Comparison of ENCODE assay signal across 12 cellular contexts in the genomic region with DNA sequence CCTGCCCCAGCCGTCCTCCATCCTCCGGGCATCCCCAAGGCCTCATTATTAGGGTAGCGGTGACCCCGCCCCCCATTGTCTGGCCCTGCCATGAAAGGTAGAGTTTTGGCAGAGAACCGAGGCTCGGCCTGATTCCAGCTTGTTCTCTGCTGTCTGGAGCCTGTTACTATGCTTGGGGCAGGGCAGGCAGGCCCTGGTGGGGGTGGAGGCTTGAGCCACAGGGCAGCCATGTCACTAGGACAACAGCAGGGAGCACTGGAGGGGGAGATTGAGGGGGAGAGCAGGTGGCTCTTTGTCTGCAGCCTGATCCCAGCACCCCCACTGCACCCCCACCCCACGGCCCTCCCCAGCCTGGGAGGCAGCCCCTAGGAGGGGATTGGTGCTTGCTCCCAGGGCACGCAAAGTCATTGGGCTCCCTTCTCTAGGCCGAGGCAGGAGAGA. TPM values are rescaled to one million over a fixed set of nuclear protein-coding genes. Genes with fewer than 3 reads are reported as not detected.
DNase-seq lines count a peak whose midpoint lies in the region; ATAC-seq and TF ChIP-seq lines count a peak whose summit lies in the region.
"Had no signal": no experiment of that assay in that cellular context is flagged by ENCODE, and none has a peak within 500 bp of the region (broad histone marks: within the 10 kb centered on the region; RNA-seq: fewer than 3 reads in every experiment).

No MANE protein-coding gene starts in this region.

- no peak overlapping the region for H3K9ac ChIP-seq in mesenchymal stem cell (ENCODE audit: low read length)

- CTCF ChIA-PET in activated CD4-positive, alpha-beta T cell treated with anti-CD3 and anti-CD28 coated beads for 36 hours (lab: Charles Lee), result no interaction called here

- H3K4me3 ChIP-seq in H7 (ENCODE audit: insufficient read depth, low read depth, low read length) (no peak overlapping the region), adrenal gland (no peak overlapping the region), mesenchymal stem cell (ENCODE audit: insufficient read depth in 1 of 2, low read depth in 1 of 2, low read length in 2 of 2) (no peak overlapping the region)
- H3K4me3 ChIP-seq: MG63 had no signal

- peaks cover 2% of the 10 kb centered on the region for H3K27me3 Mint-ChIP-seq in activated CD4-positive, alpha-beta T cell treated with anti-CD3 and anti-CD28 coated beads for 36 hours

- H2BK120ac ChIP-seq in mesenchymal stem cell (ENCODE audit: low read depth, low read length), result no peak overlapping the region

- H3K79me1 ChIP-seq in mesenchymal stem cell (replicated peaks; ENCODE audit: low read length, poor library complexity, severe bottlenecking), result no peaks in the 10 kb centered on the region

- H3K4me1 ChIP-seq in adrenal gland (replicated peaks in 1 of 2) (peaks cover 3 to 5% of the 10 kb centered on the region in 2 donors), mesenchymal stem cell (ENCODE audit: control insufficient read depth, insufficient read depth, low read depth, low read length) (peaks cover 12% of the 10 kb centered on the region)

- H2BK12ac ChIP-seq in mesenchymal stem cell (ENCODE audit: low read length in 2 of 2), result no peak overlapping the region

- TF ChIP-seq POLR2A in adrenal gland (IDR thresholded peaks at IDR 0.05), result no peak

- no peak overlapping the region for H4K91ac ChIP-seq in mesenchymal stem cell (ENCODE audit: low read length)

- H3K27me3 ChIP-seq in H7 (ENCODE audit: control insufficient read depth, insufficient read depth, low read length) (no peaks in the 10 kb centered on the region; the same call in 1 of the 2 replicates), adrenal gland (no peaks in the 10 kb centered on the region), mesenchymal stem cell (ENCODE audit: control insufficient read depth in 1 of 2, insufficient read depth in 1 of 2, low read length in 2 of 2) (peaks cover 38 to 49% of the 10 kb centered on the region in 2 experiments)
- H3K27me3 ChIP-seq: MG63 had no signal

- intact Hi-C loops in adrenal gland (cut with DNase I), result no loop called here
- intact Hi-C loops in activated CD4-positive, alpha-beta T cell treated with anti-CD3 and anti-CD28 coated beads for 36 hours (cut with DNase I, micrococcal nuclease), result no loop called here

- H3K27ac ChIP-seq in adrenal gland, result no peak overlapping the region
- H3K27ac ChIP-seq in mesenchymal stem cell (ENCODE audit: low read length, poor library complexity, severe bottlenecking), result no peak overlapping the region
- H3K27ac ChIP-seq: C4-2B had no signal

- no peak overlapping the region for H3K4me3 Mint-ChIP-seq in activated CD4-positive, alpha-beta T cell treated with anti-CD3 and anti-CD28 coated beads for 36 hours
- H3K4me3 Mint-ChIP-seq: dendritic cell treated with granulocyte-macrophage colony-stimulating factor and Interleukin-4, amounts not matched to agents 40 ng/mL and 50 ng/mL, for 4 days; nephron progenitor cell had no signal

- H4K8ac ChIP-seq in mesenchymal stem cell (ENCODE audit: low read length), result no peak overlapping the region

- peak overlapping the region; percentile 13 for H2BK15ac ChIP-seq in mesenchymal stem cell (ENCODE audit: low read depth, poor library complexity, severe bottlenecking)

- in situ Hi-C loops in ACHN (cut with HindIII; ENCODE audit: low pct_ligation_motif_present, low pct_unique_long_range_greater_than_20kb, low sequenced_read_pairs), result no loop called here

- no peak overlapping the region for H2AFZ ChIP-seq in mesenchymal stem cell (ENCODE audit: low read depth, low read length)

- no peak overlapping the region for H2AK5ac ChIP-seq in mesenchymal stem cell (ENCODE audit: low read length, severe bottlenecking)

- H3K36me3 Mint-ChIP-seq in activated CD4-positive, alpha-beta T cell treated with anti-CD3 and anti-CD28 coated beads for 36 hours (ENCODE audit: low read depth), result no peaks in the 10 kb centered on the region

- H3K9me3 ChIP-seq in adrenal gland (replicated peaks in 1 of 3) (no peaks in the 10 kb centered on the region), mesenchymal stem cell (ENCODE audit: control insufficient read depth, low read length) (no peaks in the 10 kb centered on the region)
- H3K9me3 ChIP-seq: MG63 had no signal

- no peak overlapping the region for H3K27ac Mint-ChIP-seq in activated CD4-positive, alpha-beta T cell treated with anti-CD3 and anti-CD28 coated beads for 36 hours
- H3K27ac Mint-ChIP-seq: dendritic cell treated with granulocyte-macrophage colony-stimulating factor and Interleukin-4, amounts not matched to agents 40 ng/mL and 50 ng/mL, for 4 days; nephron progenitor cell had no signal

- POLR2A ChIA-PET in activated CD4-positive, alpha-beta T cell treated with anti-CD3 and anti-CD28 coated beads for 36 hours (lab: Charles Lee), result no interaction called here

- H3K4ac ChIP-seq in mesenchymal stem cell (ENCODE audit: low read depth in 1 of 2, low read length in 2 of 2), result no peak overlapping the region

- H3K14ac ChIP-seq in mesenchymal stem cell (ENCODE audit: low read length in 2 of 2), result no peak overlapping the region

- H3K4me1 Mint-ChIP-seq in activated CD4-positive, alpha-beta T cell treated with anti-CD3 and anti-CD28 coated beads for 36 hours, result no peaks in the 10 kb centered on the region

- no peak for ATAC-seq in GM18498 (IDR thresholded peaks at IDR 0.05; ENCODE audit: unreplicated experiment)
- no peak for ATAC-seq in activated CD4-positive, alpha-beta T cell treated with anti-CD3 and anti-CD28 coated beads for 36 hours

- H3K18ac ChIP-seq in mesenchymal stem cell (ENCODE audit: low read depth in 1 of 2, low read length in 2 of 2), result no peak overlapping the region

- 34 to 77% (median 56%) methylated on average over 6 to 9 of the region's 9 CpGs for WGBS in adrenal gland, 4 donors
- 64% methylated on average over 9 of the region's 9 CpGs for WGBS in mesenchymal stem cell

- H3K36me3 ChIP-seq in H7 (replicated peaks; ENCODE audit: control insufficient read depth, insufficient read depth, low read length) (no peaks in the 10 kb centered on the region), adrenal gland (replicated peaks in 1 of 2) (no peaks in the 10 kb centered on the region), mesenchymal stem cell (ENCODE audit: control insufficient read depth in 1 of 2, insufficient read depth in 2 of 2, low read depth in 1 of 2, low read length in 2 of 2) (no peaks in the 10 kb centered on the region)
- H3K36me3 ChIP-seq: MG63 had no signal

- DNase-seq in H7 (peak; percentile 84), NCI-H2029 (lab: John Stamatoyannopoulos, UW) (peak; percentile 75), adrenal gland (peak in 4 of 7 donors; percentile 44 to 74 (median 44)), mesenchymal stem cell (no peak), SW480 (ENCODE audit: low spot score) (no peak), ACHN (no peak)
- no peak for DNase-seq in activated CD4-positive, alpha-beta T cell treated with anti-CD3 and anti-CD28 coated beads for 36 hours
- DNase-seq: MG63, nephron progenitor cell had no signal

- H3K4me2 ChIP-seq in mesenchymal stem cell (ENCODE audit: low read length, poor library complexity, severe bottlenecking), result no peak overlapping the region

- H2BK5ac ChIP-seq in mesenchymal stem cell (ENCODE audit: low read depth, low read length, poor library complexity, severe bottlenecking), result no peak overlapping the region

- H3K9me3 Mint-ChIP-seq in activated CD4-positive, alpha-beta T cell treated with anti-CD3 and anti-CD28 coated beads for 36 hours (ENCODE audit: low read depth), result no peaks in the 10 kb centered on the region
- H3K9me3 Mint-ChIP-seq: dendritic cell treated with granulocyte-macrophage colony-stimulating factor and Interleukin-4, amounts not matched to agents 40 ng/mL and 50 ng/mL, for 4 days; nephron progenitor cell had no signal

- TF ChIP-seq CTCF in adrenal gland (IDR thresholded peaks at IDR 0.05), result no peak

- H3K23ac ChIP-seq in mesenchymal stem cell (ENCODE audit: low read length in 2 of 2), result no peak overlapping the region

RNA-seq across cellular contexts. Expression of a gene that starts 15.4 kb away (rescaled TPM):
- total RNA-seq in H7 (2014; rRNA removed; shearing (Covaris generic)), result 5.8 and 8.5 TPM in 2 replicates
- 10 to 100 TPM in 1 of 8 donors, 1 to 10 TPM in 7; 1.7 to 10.2 (median 5.1) TPM for total RNA-seq in adrenal gland
- polyA plus RNA-seq in adrenal gland, result 1 to 10 TPM; 4.9 to 9.3 (median 5.3) TPM
- 0.01 TPM for polyA plus RNA-seq in mesenchymal stem cell (2013, experiment 1 of 2)
- polyA plus RNA-seq in mesenchymal stem cell (2013, experiment 2 of 2), result 0.01 TPM
- under 1 TPM in 1 of 2 experiments, not detected in 1; 0.09 TPM for total RNA-seq in activated CD4-positive, alpha-beta T cell treated with anti-CD3 and anti-CD28 coated beads for 36 hours

Comparison
In these comparisons a context has a peak if more than half of its experiments do, and no peak if none do; other contexts are left out.
1. DNase-seq: peak in H7 (single experiment), NCI-H2029 (single experiment) and adrenal gland (4 of 7); none in mesenchymal stem cell (single experiment), SW480 (single experiment), ACHN (single experiment) and activated CD4-positive, alpha-beta T cell treated with anti-CD3 and anti-CD28 coated beads for 36 hours (single experiment).